9 cellular contexts compared by ENCODE assay signal in genomic region chr20:33209789-33210188, GRCh38. TPM values are rescaled to one million over a fixed set of nuclear protein-coding genes. Genes with fewer than 3 reads are reported as not detected.
DNase-seq lines count a peak whose midpoint lies in the region; ATAC-seq and TF ChIP-seq lines count a peak whose summit lies in the region.
"Had no signal": no experiment of that assay in that cellular context is flagged by ENCODE, and none has a peak within 500 bp of the region (broad histone marks: within the 10 kb centered on the region; RNA-seq: fewer than 3 reads in every experiment).

No MANE protein-coding gene starts in this region.

- no peak overlapping the region for H3K4me3 Mint-ChIP-seq in Caco-2 (ENCODE audit: unreplicated experiment)
- no peak overlapping the region for H3K4me3 Mint-ChIP-seq in activated CD8-positive, alpha-beta T cell treated with anti-CD3 and anti-CD28 coated beads, Interleukin-2, amount 10 ng/mL, durations not matched to agents 7 days and 5 days

- H2AFZ ChIP-seq in neuronal stem cell (ENCODE audit: low read length), result no peak overlapping the region

- POLR2A ChIA-PET in Caco-2 (lab: Charles Lee), result no interaction called here
- POLR2A ChIA-PET in activated CD8-positive, alpha-beta T cell treated with anti-CD3 and anti-CD28 coated beads, Interleukin-2, amount 10 ng/mL, durations not matched to agents 7 days and 5 days (lab: Charles Lee), result no interaction called here

- H3K79me1 ChIP-seq in neuronal stem cell (ENCODE audit: low read depth, low read length), result no peaks in the 10 kb centered on the region

- no peak overlapping the region for H2BK120ac ChIP-seq in neuronal stem cell (ENCODE audit: low read depth, low read length)

- H2AK5ac ChIP-seq in neuronal stem cell (ENCODE audit: low read depth, low read length), result no peak overlapping the region

- no peak overlapping the region for H3K4ac ChIP-seq in neuronal stem cell (ENCODE audit: low read length)

- H3K36me3 ChIP-seq in Caco-2 (ENCODE audit: control insufficient read depth, insufficient read depth, low read length), result no peaks in the 10 kb centered on the region
- H3K36me3 ChIP-seq in neuronal stem cell (replicated peaks in 1 of 2; ENCODE audit: control insufficient read depth in 2 of 2, insufficient read depth in 2 of 2, low read length in 2 of 2), result no peaks in the 10 kb centered on the region
- no peaks in the 10 kb centered on the region for H3K36me3 ChIP-seq in esophagus muscularis mucosa
- no peaks in the 10 kb centered on the region for H3K36me3 ChIP-seq in vagina

- H3K4me2 ChIP-seq in neuronal stem cell (ENCODE audit: insufficient read depth, low read length, poor library complexity, severe bottlenecking), result no peak overlapping the region

- no TSS peak for BruUV-seq in Caco-2 (replicated peaks; lab: Mats Ljungman, UMichigan)

- TF ChIP-seq CTCF in Caco-2 (IDR thresholded peaks at IDR 0.05; ENCODE audit: insufficient read depth in 1 of 2, low read depth in 1 of 2, low read length in 1 of 2, severe bottlenecking in 1 of 2, unreplicated experiment in 1 of 2) (no peak), esophagus muscularis mucosa (IDR thresholded peaks at IDR 0.05) (no peak), vagina (IDR thresholded peaks at IDR 0.05) (no peak)

- no CpG with 5 or more reads among the region's 13 CpGs for WGBS in neuronal stem cell (ENCODE audit: extremely low coverage in 2 of 2, insufficient read length in 2 of 2, insufficient replicate concordance in 1 of 2), 2 donors
- 3% methylated on average over 13 of the region's 13 CpGs for WGBS in esophagus muscularis mucosa

- H3K23ac ChIP-seq in neuronal stem cell (ENCODE audit: low read depth, low read length, poor library complexity), result no peak overlapping the region

- H2BK15ac ChIP-seq in neuronal stem cell (ENCODE audit: low read length), result no peak overlapping the region

- no peaks in the 10 kb centered on the region for H3K4me1 Mint-ChIP-seq in Caco-2 (ENCODE audit: low read depth, unreplicated experiment)
- H3K4me1 Mint-ChIP-seq in activated CD8-positive, alpha-beta T cell treated with anti-CD3 and anti-CD28 coated beads, Interleukin-2, amount 10 ng/mL, durations not matched to agents 7 days and 5 days (ENCODE audit: low read depth), result no peaks in the 10 kb centered on the region

- H3K4me3 ChIP-seq in Caco-2 (ENCODE audit: low read depth, low read length) (no peak overlapping the region), neuronal stem cell (ENCODE audit: low read length in 2 of 2) (no peak overlapping the region), esophagus muscularis mucosa (no peak overlapping the region), vagina (no peak overlapping the region)

- no peaks in the 10 kb centered on the region for H3K9me3 Mint-ChIP-seq in Caco-2 (ENCODE audit: unreplicated experiment)
- H3K9me3 Mint-ChIP-seq in activated CD8-positive, alpha-beta T cell treated with anti-CD3 and anti-CD28 coated beads, Interleukin-2, amount 10 ng/mL, durations not matched to agents 7 days and 5 days (ENCODE audit: insufficient read depth), result no peaks in the 10 kb centered on the region

- H3K14ac ChIP-seq in neuronal stem cell (ENCODE audit: low read length), result no peak overlapping the region

- no peak overlapping the region for H3K27ac ChIP-seq in neuronal stem cell (replicated peaks; ENCODE audit: low read length)
- H3K27ac ChIP-seq in esophagus muscularis mucosa (replicated peaks in 1 of 4), result no peak overlapping the region
- no peak overlapping the region for H3K27ac ChIP-seq in vagina

- no peak overlapping the region for H2BK12ac ChIP-seq in neuronal stem cell (ENCODE audit: low read length)

- H3K36me3 Mint-ChIP-seq in Caco-2 (ENCODE audit: insufficient read depth, unreplicated experiment), result no peaks in the 10 kb centered on the region
- H3K36me3 Mint-ChIP-seq in activated CD8-positive, alpha-beta T cell treated with anti-CD3 and anti-CD28 coated beads, Interleukin-2, amount 10 ng/mL, durations not matched to agents 7 days and 5 days (ENCODE audit: low read depth), result no peaks in the 10 kb centered on the region

- ATAC-seq in activated CD8-positive, alpha-beta T cell treated with anti-CD3 and anti-CD28 coated beads, Interleukin-2, amount 10 ng/mL, durations not matched to agents 7 days and 5 days, result no peak

- H2BK5ac ChIP-seq in neuronal stem cell (ENCODE audit: low read length), result no peak overlapping the region

- H3K9ac ChIP-seq in neuronal stem cell (ENCODE audit: low read depth, low read length, poor library complexity), result no peak overlapping the region

- no peak overlapping the region for H4K8ac ChIP-seq in neuronal stem cell (ENCODE audit: low read depth, low read length)

- TF ChIP-seq POLR2A in esophagus muscularis mucosa (IDR thresholded peaks at IDR 0.05; ENCODE audit: low read depth) (no peak), vagina (IDR thresholded peaks at IDR 0.05) (no peak)

- no peak overlapping the region for H3K27ac Mint-ChIP-seq in Caco-2 (ENCODE audit: unreplicated experiment)
- no peak overlapping the region for H3K27ac Mint-ChIP-seq in activated CD8-positive, alpha-beta T cell treated with anti-CD3 and anti-CD28 coated beads, Interleukin-2, amount 10 ng/mL, durations not matched to agents 7 days and 5 days

- no peak overlapping the region for H3K18ac ChIP-seq in neuronal stem cell (ENCODE audit: low read length)

- H3K27me3 Mint-ChIP-seq in Caco-2 (ENCODE audit: insufficient read depth, unreplicated experiment), result peaks cover 23% of the 10 kb centered on the region
- peaks cover 31% of the 10 kb centered on the region for H3K27me3 Mint-ChIP-seq in activated CD8-positive, alpha-beta T cell treated with anti-CD3 and anti-CD28 coated beads, Interleukin-2, amount 10 ng/mL, durations not matched to agents 7 days and 5 days (ENCODE audit: low read depth)

- DNase-seq in Caco-2 (peak; percentile 91 to 96), M059J (ENCODE audit: low read depth) (peak; percentile 68), fibroblast of gingiva (ENCODE audit: low read depth) (peak; percentile 18), neuronal stem cell (ENCODE audit: low spot score) (peak; percentile 85), esophagus muscularis mucosa (ENCODE audit: extremely low spot score) (no peak), vagina (ENCODE audit: extremely low spot score in 2 of 2) (no peak), NCI-H2029 (lab: John Stamatoyannopoulos, UW) (no peak)
- peak; percentile 67 for DNase-seq in activated CD8-positive, alpha-beta T cell treated with anti-CD3 and anti-CD28 coated beads, Interleukin-2, amount 10 ng/mL, durations not matched to agents 7 days and 5 days

- intact Hi-C loops in Caco-2 (cut with micrococcal nuclease; ENCODE audit: unreplicated experiment), result no loop called here
- intact Hi-C loops in esophagus muscularis mucosa (cut with DNase I), result no loop called here
- intact Hi-C loops in vagina (cut with DNase I), result no loop called here

- H3K4me1 ChIP-seq in Caco-2, result no peaks in the 10 kb centered on the region
- H3K4me1 ChIP-seq in neuronal stem cell (ENCODE audit: control insufficient read depth in 2 of 2, insufficient read depth in 1 of 2, low read depth in 1 of 2, low read length in 2 of 2), result no peaks in the 10 kb centered on the region
- H3K4me1 ChIP-seq in esophagus muscularis mucosa, result no peaks in the 10 kb centered on the region
- H3K4me1 ChIP-seq in vagina, result no peaks in the 10 kb centered on the region

- H3K9me3 ChIP-seq in Caco-2, result no peaks in the 10 kb centered on the region
- H3K9me3 ChIP-seq in neuronal stem cell (replicated peaks in 1 of 2; ENCODE audit: control insufficient read depth in 2 of 2, insufficient read depth in 1 of 2, low read depth in 1 of 2, low read length in 2 of 2), result no peaks in the 10 kb centered on the region
- no peaks in the 10 kb centered on the region for H3K9me3 ChIP-seq in esophagus muscularis mucosa
- H3K9me3 ChIP-seq in vagina, result no peaks in the 10 kb centered on the region

- H3K27me3 ChIP-seq in Caco-2 (replicated peaks; ENCODE audit: control insufficient read depth, insufficient read depth, low read length) (peaks cover 1% of the 10 kb centered on the region; the same call in 1 of the 2 replicates), neuronal stem cell (ENCODE audit: control insufficient read depth in 3 of 3, insufficient read depth in 3 of 3, low read depth in 1 of 3, low read length in 3 of 3) (peaks cover 0 to 3% (median 0%) of the 10 kb centered on the region in 3 experiments), esophagus muscularis mucosa (peaks cover 0 to 70% (median 0%) of the 10 kb centered on the region in 4 donors), vagina (no peaks in the 10 kb centered on the region)

- no peak overlapping the region for H4K91ac ChIP-seq in neuronal stem cell (ENCODE audit: low read depth, low read length, poor library complexity)

- CTCF ChIA-PET in Caco-2 (lab: Charles Lee), result interaction anchor here (1.0 kb wide), 1 partner anchor 109 kb away, joined by 3 read pairs; no protein-coding TSS in a partner anchor
- CTCF ChIA-PET in activated CD8-positive, alpha-beta T cell treated with anti-CD3 and anti-CD28 coated beads, Interleukin-2, amount 10 ng/mL, durations not matched to agents 7 days and 5 days (lab: Charles Lee), result interaction anchor here (1.2 kb wide), 1 partner anchor 113 kb away, joined by 3 read pairs; no protein-coding TSS in a partner anchor

- no peak for TF ChIP-seq EP300 in esophagus muscularis mucosa (IDR thresholded peaks at IDR 0.05)

RNA-seq across cellular contexts. Expression of gene BPIFA3, which starts 7.4 kb away (rescaled TPM):
- total RNA-seq in Caco-2 (2022) (not detected in 2 replicates), esophagus muscularis mucosa (not detected), vagina (not detected)
- not detected in 2 replicates for total RNA-seq in M059J (2014; rRNA removed; shearing (Covaris generic))
- not detected for total RNA-seq in activated CD8-positive, alpha-beta T cell treated with anti-CD3 and anti-CD28 coated beads, Interleukin-2, amount 10 ng/mL, durations not matched to agents 7 days and 5 days
- not detected for polyA plus RNA-seq in neuronal stem cell (2013, experiment 1 of 2)
- not detected for polyA plus RNA-seq in neuronal stem cell (2013, experiment 2 of 2)
- total RNA-seq: epithelial cell of proximal tubule had no signal

RNA-seq across cellular contexts. Expression of gene BPIFA1, which starts 26.0 kb away (rescaled TPM):
- total RNA-seq in Caco-2 (2022), result not detected in 2 replicates
- not detected in 2 replicates for total RNA-seq in M059J (2014; rRNA removed; shearing (Covaris generic))
- not detected for total RNA-seq in activated CD8-positive, alpha-beta T cell treated with anti-CD3 and anti-CD28 coated beads, Interleukin-2, amount 10 ng/mL, durations not matched to agents 7 days and 5 days
- not detected for polyA plus RNA-seq in neuronal stem cell (2013, experiment 1 of 2)
- polyA plus RNA-seq in neuronal stem cell (2013, experiment 2 of 2), result not detected
- not detected for total RNA-seq in esophagus muscularis mucosa
- not detected for total RNA-seq in vagina
- total RNA-seq: epithelial cell of proximal tubule had no signal

RNA-seq across cellular contexts. Expression of gene BPIFA2, which starts 41.8 kb away (rescaled TPM):
- total RNA-seq in Caco-2 (2022) (not detected in 2 replicates), esophagus muscularis mucosa (1 to 10 TPM in 1 of 4 donors, under 1 TPM in 2, not detected in 1; 0.33 to 1.7 (median 0.58) TPM), vagina (not detected)
- total RNA-seq in M059J (2014; rRNA removed; shearing (Covaris generic)), result not detected in 2 replicates
- total RNA-seq in activated CD8-positive, alpha-beta T cell treated with anti-CD3 and anti-CD28 coated beads, Interleukin-2, amount 10 ng/mL, durations not matched to agents 7 days and 5 days, result not detected
- polyA plus RNA-seq in neuronal stem cell (2013, experiment 1 of 2), result not detected
- not detected for polyA plus RNA-seq in neuronal stem cell (2013, experiment 2 of 2)
- total RNA-seq: epithelial cell of proximal tubule had no signal

Comparison
In these comparisons a context has a peak if more than half of its experiments do, and no peak if none do; other contexts are left out.
1. DNase-seq: peak in Caco-2 (2 of 2), M059J (single experiment), activated CD8-positive, alpha-beta T cell treated with anti-CD3 and anti-CD28 coated beads, Interleukin-2, amount 10 ng/mL, durations not matched to agents 7 days and 5 days (single experiment), fibroblast of gingiva (single experiment) and neuronal stem cell (single experiment); none in esophagus muscularis mucosa (single experiment), vagina (0 of 2) and NCI-H2029 (single experiment).